ENCODE assay signal across 16 cellular contexts in genomic region chr4:43456383-43456782, GRCh38.
A peak's percentile ranks its signal among the peaks of the same experiment; 100 is the strongest.
DNase-seq lines count a peak whose midpoint lies in the region; ATAC-seq, FAIRE-seq and TF ChIP-seq lines count a peak whose summit lies in the region.
"Had no signal": no experiment of that assay in that cellular context is flagged by ENCODE, and none has a peak within 500 bp of the region (broad histone marks: within the 10 kb centered on the region; RNA-seq: fewer than 3 reads in every experiment).

No MANE protein-coding gene starts in this region.

- no TSS peak for BruUV-seq in MCF 10A (replicated peaks; lab: Mats Ljungman, UMichigan)

- H3K4me3 ChIP-seq in breast epithelium (no peak overlapping the region), astrocyte of the cerebellum (ENCODE audit: low read depth, low read length) (no peak overlapping the region), foreskin fibroblast (ENCODE audit: low read depth in 1 of 2, low read length in 2 of 2) (no peak overlapping the region), sigmoid colon (no peak overlapping the region)
- H3K4me3 ChIP-seq: lower lobe of right lung had no signal

- TF ChIP-seq POLR2A in breast epithelium (IDR thresholded peaks at IDR 0.05) (no peak), sigmoid colon (IDR thresholded peaks at IDR 0.05) (no peak)

- intact Hi-C loops in MCF 10A (cut with micrococcal nuclease), result no loop called here
- intact Hi-C loops in breast epithelium (cut with DNase I; ENCODE audit: low total_unique reads), result no loop called here
- intact Hi-C loops in sigmoid colon (cut with DNase I), result no loop called here

- H3K27ac ChIP-seq in breast epithelium, result no peak overlapping the region
- no peak overlapping the region for H3K27ac ChIP-seq in sigmoid colon
- H3K27ac ChIP-seq: 22Rv1, lower lobe of right lung had no signal

- no peaks in the 10 kb centered on the region for H3K36me3 ChIP-seq in breast epithelium
- no peaks in the 10 kb centered on the region for H3K36me3 ChIP-seq in sigmoid colon
- H3K36me3 ChIP-seq: lower lobe of right lung had no signal

- in situ Hi-C loops in astrocyte of the cerebellum (cut with HindIII; ENCODE audit: low sequenced_read_pairs), result no loop called here

- no peaks in the 10 kb centered on the region for H3K27me3 ChIP-seq in breast epithelium
- H3K27me3 ChIP-seq in sigmoid colon, result no peaks in the 10 kb centered on the region

- no peaks in the 10 kb centered on the region for H3K9me3 Mint-ChIP-seq in MCF 10A (ENCODE audit: unreplicated experiment)
- H3K9me3 Mint-ChIP-seq: activated CD8-positive, alpha-beta T cell treated with anti-CD3 and anti-CD28 coated beads for 36 hours; neural crest cell had no signal

- FAIRE-seq in urothelium cell line (lab: Jason Lieb, UNC), result no peak

- WGBS in sigmoid colon, 2 donors, result 80 to 89% methylated on average over 2 of the region's 2 CpGs

- H3K27me3 Mint-ChIP-seq in MCF 10A (ENCODE audit: insufficient read depth, unreplicated experiment), result no peaks in the 10 kb centered on the region
- H3K27me3 Mint-ChIP-seq: activated CD8-positive, alpha-beta T cell treated with anti-CD3 and anti-CD28 coated beads for 36 hours had no signal

- TF ChIP-seq CTCF in MCF 10A (IDR thresholded peaks at IDR 0.05; ENCODE audit: unreplicated experiment), result no peak
- TF ChIP-seq CTCF in breast epithelium (IDR thresholded peaks at IDR 0.05), result no peak
- no peak for TF ChIP-seq CTCF in astrocyte of the cerebellum (IDR thresholded peaks at IDR 0.05; ENCODE audit: low read depth, low read length, missing control alignments)
- no peak for TF ChIP-seq CTCF in foreskin fibroblast (IDR thresholded peaks at IDR 0.05; ENCODE audit: low read depth, low read length)
- no peak for TF ChIP-seq CTCF in sigmoid colon (IDR thresholded peaks at IDR 0.05)

- H3K4me1 Mint-ChIP-seq in MCF 10A (ENCODE audit: insufficient read depth, unreplicated experiment), result peaks cover 23% of the 10 kb centered on the region
- H3K4me1 Mint-ChIP-seq: neural crest cell had no signal

- H3K4me3 Mint-ChIP-seq in MCF 10A (ENCODE audit: unreplicated experiment), result no peak overlapping the region
- H3K4me3 Mint-ChIP-seq: activated CD8-positive, alpha-beta T cell treated with anti-CD3 and anti-CD28 coated beads for 36 hours; neural crest cell had no signal

- no peak for TF ChIP-seq EP300 in sigmoid colon (IDR thresholded peaks at IDR 0.05)

- DNase-seq in MCF 10A (ENCODE audit: unreplicated experiment), result peak; percentile 47
- no peak for DNase-seq in breast epithelium (ENCODE audit: low spot score in 2 of 2)
- DNase-seq in astrocyte of the cerebellum (ENCODE audit: low read depth), result peak; percentile 53
- peak; percentile 2 to 50 for DNase-seq in foreskin fibroblast
- DNase-seq in urothelium cell line (ENCODE audit: low spot score), result peak; percentile 11
- no peak for DNase-seq in T1000 (lab: John Stamatoyannopoulos, UW)
- no peak for DNase-seq in sigmoid colon
- DNase-seq: activated CD8-positive, alpha-beta T cell treated with anti-CD3 and anti-CD28 coated beads for 36 hours; activated effector memory CD4-positive, alpha-beta T cell treated with Interleukin-2 at 50 U/mL for 16 hours; hypothalamus; lower lobe of right lung; NCI-H2107; SHP77 treated with DMSO at 0.1 percent for 48 hours had no signal

- ATAC-seq in HG03025 (IDR thresholded peaks at IDR 0.05; ENCODE audit: low FRiP score, unreplicated experiment), result no peak
- ATAC-seq: activated CD8-positive, alpha-beta T cell treated with anti-CD3 and anti-CD28 coated beads for 36 hours; lower lobe of right lung had no signal

- no peaks in the 10 kb centered on the region for H3K36me3 Mint-ChIP-seq in MCF 10A (ENCODE audit: insufficient read depth, unreplicated experiment)

- H3K27ac Mint-ChIP-seq in MCF 10A (ENCODE audit: low read depth, unreplicated experiment), result peak overlapping the region; percentile 54
- H3K27ac Mint-ChIP-seq: activated CD8-positive, alpha-beta T cell treated with anti-CD3 and anti-CD28 coated beads for 36 hours had no signal

- H3K9me3 ChIP-seq in breast epithelium, result no peaks in the 10 kb centered on the region
- H3K9me3 ChIP-seq in sigmoid colon, result no peaks in the 10 kb centered on the region
- H3K9me3 ChIP-seq: lower lobe of right lung had no signal

- H3K4me1 ChIP-seq in breast epithelium (no peaks in the 10 kb centered on the region), sigmoid colon (no peaks in the 10 kb centered on the region)
- H3K4me1 ChIP-seq: lower lobe of right lung had no signal

- CTCF ChIA-PET in MCF 10A (lab: Yijun Ruan, JAX), result no interaction called here

- POLR2A ChIA-PET in MCF 10A (lab: Yijun Ruan, JAX), result no interaction called here

Comparison
In these comparisons a context has a peak if more than half of its experiments do, and no peak if none do; other contexts are left out.
1. DNase-seq: peak in MCF 10A (single experiment), astrocyte of the cerebellum (single experiment), foreskin fibroblast (2 of 2) and urothelium cell line (single experiment); none in breast epithelium (0 of 2), T1000 (single experiment) and sigmoid colon (single experiment).